Comparison of ENCODE assay signal across 9 cellular contexts in the genomic region with DNA sequence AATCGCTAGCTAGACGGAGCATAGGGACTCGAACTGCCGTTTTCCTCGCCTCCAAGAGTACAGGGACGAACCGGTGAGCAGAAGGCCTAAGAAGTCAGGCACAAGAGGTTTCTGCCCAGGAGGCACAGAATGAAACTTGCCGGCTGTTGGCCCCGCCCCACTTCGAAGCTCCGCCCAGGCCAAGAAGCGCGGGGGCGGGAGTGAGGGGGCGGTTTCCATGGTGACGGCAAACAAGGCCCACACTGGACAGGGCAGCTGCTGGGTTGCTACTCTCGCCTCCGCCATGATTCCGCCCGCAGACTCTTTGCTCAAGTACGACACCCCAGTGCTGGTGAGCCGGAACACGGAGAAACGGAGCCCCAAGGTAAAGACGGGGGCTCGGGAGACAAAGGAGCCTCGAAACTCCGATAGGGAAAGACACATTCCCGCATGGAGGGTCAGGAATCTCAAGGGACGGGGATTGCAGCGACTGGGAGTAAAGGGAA. TPM values are rescaled to one million over a fixed set of nuclear protein-coding genes. Genes with fewer than 3 reads are reported as not detected.
A peak's percentile ranks its signal among the peaks of the same experiment; 100 is the strongest.
DNase-seq lines count a peak whose midpoint lies in the region; ATAC-seq, FAIRE-seq and TF ChIP-seq lines count a peak whose summit lies in the region.
"Had no signal": no experiment of that assay in that cellular context is flagged by ENCODE, and none has a peak within 500 bp of the region (broad histone marks: within the 10 kb centered on the region; RNA-seq: fewer than 3 reads in every experiment).

A gene (plus strand): TSS at position 229 of the 485 bp plus-strand sequence. CDS start 55 bp downstream, at position 284.

- POLR2A ChIA-PET in endothelial cell of umbilical vein (lab: Charles Lee): no interaction called here

- H3K9me3 ChIP-seq in CD4-positive, CD25-positive, alpha-beta regulatory T cell (ENCODE audit: control insufficient read depth in 2 of 2, low read length in 2 of 2): no peaks in the 10 kb centered on the region
- peaks cover 4% of the 10 kb centered on the region; the same call in 1 of the 2 replicates for H3K9me3 ChIP-seq in HUES6 (ENCODE audit: control insufficient read depth, insufficient read depth, low read depth, low read length)
- no peaks in the 10 kb centered on the region for H3K9me3 ChIP-seq in endothelial cell of umbilical vein (replicated peaks; ENCODE audit: control insufficient read depth, insufficient read depth, low read length)
- H3K9me3 ChIP-seq in right lobe of liver: no peaks in the 10 kb centered on the region
- H3K9me3 ChIP-seq in subcutaneous abdominal adipose tissue (ENCODE audit: control insufficient read depth in 5 of 5, low read length in 5 of 5): peaks cover 0 to 2% (median 0%) of the 10 kb centered on the region in 5 donors

- dilution Hi-C loops in endothelial cell of umbilical vein (cut with MboI; ENCODE audit: extremely low pct_ligation_motif_present, low sequenced_read_pairs): no loop called here

- CTCF ChIA-PET in endothelial cell of umbilical vein (lab: Charles Lee): interaction anchor here (0.6 to 1.9 kb wide), 10 partner anchors 19 to 455 kb away, joined by 3 to 10 read pairs (median 4); a partner anchor contains a TSS

- peaks cover 5% of the 10 kb centered on the region for H3K36me3 ChIP-seq in CD4-positive, CD25-positive, alpha-beta regulatory T cell (ENCODE audit: control insufficient read depth, insufficient read depth, low read length)
- H3K36me3 ChIP-seq in HUES6 (ENCODE audit: control insufficient read depth, insufficient read depth, low read length) (peaks cover 18% of the 10 kb centered on the region), endothelial cell of umbilical vein (ENCODE audit: control insufficient read depth in 2 of 2, extremely low read depth in 1 of 2, insufficient read depth in 2 of 2, low read length in 2 of 2) (no peaks in the 10 kb centered on the region), right lobe of liver (peaks cover 0 to 7% (median 0%) of the 10 kb centered on the region in 4 donors), subcutaneous abdominal adipose tissue (ENCODE audit: control insufficient read depth in 5 of 5, insufficient read depth in 5 of 5, low read length in 5 of 5) (peaks cover 0 to 12% (median 5%) of the 10 kb centered on the region in 5 donors)

- peak; percentile 96 for FAIRE-seq in endothelial cell of umbilical vein (lab: Jason Lieb, UNC)

- TF ChIP-seq CTCF in endothelial cell of umbilical vein (IDR thresholded peaks at IDR 0.05; ENCODE audit: extremely low read depth in 1 of 2, insufficient read depth in 1 of 2, low read depth in 1 of 2, low read length in 2 of 2): no peak
- no peak for TF ChIP-seq CTCF in right lobe of liver (IDR thresholded peaks at IDR 0.05)

- no peaks in the 10 kb centered on the region for H3K9me1 ChIP-seq in endothelial cell of umbilical vein (replicated peaks; ENCODE audit: control insufficient read depth, extremely low read depth, insufficient read depth, low read length)

- WGBS in right lobe of liver (ENCODE audit: insufficient coverage, low coverage, low lambda C conversion rate, missing lambda C conversion rate): 14% methylated on average over 25 of the region's 31 CpGs

- H3K4me2 ChIP-seq in endothelial cell of umbilical vein (ENCODE audit: insufficient read depth, low read length): peak within 1 kb of the TSS; percentile 71

- peaks cover 17% of the 10 kb centered on the region for H3K4me1 ChIP-seq in CD4-positive, CD25-positive, alpha-beta regulatory T cell (ENCODE audit: control insufficient read depth, insufficient read depth, low read length, poor library complexity, severe bottlenecking)
- H3K4me1 ChIP-seq in HUES6 (ENCODE audit: control insufficient read depth, insufficient read depth, low read length) (peaks cover 15% of the 10 kb centered on the region), endothelial cell of umbilical vein (ENCODE audit: control insufficient read depth, extremely low read depth, insufficient read depth, low read length) (peaks cover 14% of the 10 kb centered on the region), right lobe of liver (peaks cover 0 to 15% (median 5%) of the 10 kb centered on the region in 4 donors), subcutaneous abdominal adipose tissue (ENCODE audit: control insufficient read depth in 5 of 5, insufficient read depth in 5 of 5, low read length in 5 of 5) (peaks cover 0 to 34% (median 29%) of the 10 kb centered on the region in 5 donors)

- no peak for ATAC-seq in CD4-positive, CD25-positive, alpha-beta regulatory T cell (ENCODE audit: low read depth in 2 of 2)
- ATAC-seq in right lobe of liver: peak; percentile 92 to 95 (median 94)
- ATAC-seq in GM21367 (IDR thresholded peaks at IDR 0.05; ENCODE audit: unreplicated experiment): no peak

- peak within 1 kb of the TSS in 1 of 3 donors; percentile 94 for H3K27ac Mint-ChIP-seq in CD4-positive, CD25-positive, alpha-beta regulatory T cell
- H3K27ac Mint-ChIP-seq: memory B cell had no signal

- peaks cover 22% of the 10 kb centered on the region for H3K79me2 ChIP-seq in endothelial cell of umbilical vein (ENCODE audit: control insufficient read depth, insufficient read depth, low read length)

- H3K9ac ChIP-seq in HUES6 (ENCODE audit: low read length) (no peak within 1 kb of the TSS), endothelial cell of umbilical vein (replicated peaks; ENCODE audit: extremely low read depth, insufficient read depth, low read length) (peak within 1 kb of the TSS; percentile 44), subcutaneous abdominal adipose tissue (ENCODE audit: low read length in 5 of 5) (peak within 1 kb of the TSS in 4 of 5 donors; percentile 9 to 66 (median 44))

- H4K20me1 ChIP-seq in endothelial cell of umbilical vein (replicated peaks; ENCODE audit: control insufficient read depth, extremely low read depth, insufficient read depth, low read length): no peaks in the 10 kb centered on the region

- H3K4me3 Mint-ChIP-seq in CD4-positive, CD25-positive, alpha-beta regulatory T cell: peak within 1 kb of the TSS in 2 of 4 donors; percentile 80 to 98
- H3K4me3 Mint-ChIP-seq: memory B cell had no signal

- H3K27ac ChIP-seq in CD4-positive, CD25-positive, alpha-beta regulatory T cell (ENCODE audit: insufficient read depth, low read length, poor library complexity, severe bottlenecking): no peak within 1 kb of the TSS
- H3K27ac ChIP-seq in HUES6 (ENCODE audit: low read depth, low read length): no peak within 1 kb of the TSS
- H3K27ac ChIP-seq in endothelial cell of umbilical vein (ENCODE audit: insufficient read depth, low read depth, low read length): no peak within 1 kb of the TSS
- no peak within 1 kb of the TSS for H3K27ac ChIP-seq in right lobe of liver
- no peak within 1 kb of the TSS for H3K27ac ChIP-seq in subcutaneous abdominal adipose tissue (ENCODE audit: low read depth, low read length)

- no TSS peak for BruUV-seq in endothelial cell of umbilical vein (replicated peaks; lab: Mats Ljungman, UMichigan)

- TF ChIP-seq POLR2A in endothelial cell of umbilical vein (IDR thresholded peaks at IDR 0.05; ENCODE audit: low read depth, low read length) (no peak), right lobe of liver (IDR thresholded peaks at IDR 0.05) (no peak)

- H2AFZ ChIP-seq in endothelial cell of umbilical vein (ENCODE audit: low read depth, low read length): peak within 1 kb of the TSS; percentile 96

- peaks cover 20 to 29% (median 24%) of the 10 kb centered on the region in 4 donors for H3K4me1 Mint-ChIP-seq in CD4-positive, CD25-positive, alpha-beta regulatory T cell

- intact Hi-C loops in endothelial cell of umbilical vein (cut with micrococcal nuclease): loop anchor here (2.0 kb wide), 2 partner anchors 134 to 252 kb away; a partner anchor contains a TSS
- intact Hi-C loops in right lobe of liver (cut with DNase I): no loop called here

- H3K27me3 Mint-ChIP-seq in CD4-positive, CD25-positive, alpha-beta regulatory T cell: peaks cover 5% of the 10 kb centered on the region

- no peaks in the 10 kb centered on the region for H3K9me3 Mint-ChIP-seq in CD4-positive, CD25-positive, alpha-beta regulatory T cell
- H3K9me3 Mint-ChIP-seq: memory B cell had no signal

- peak in 2 of 3 donors; percentile 8 to 47 for DNase-seq in CD4-positive, CD25-positive, alpha-beta regulatory T cell
- peak; percentile 43 for DNase-seq in SK-MEL-5 (ENCODE audit: low read depth, low spot score)
- peak; percentile 93 for DNase-seq in endothelial cell of umbilical vein (ENCODE audit: low read depth, low spot score)
- DNase-seq in right lobe of liver: peak; percentile 87 to 92 (median 91)
- DNase-seq in GM19238 (ENCODE audit: insufficient read length, low spot score): no peak

- no peak within 1 kb of the TSS for H3K4me3 ChIP-seq in CD4-positive, CD25-positive, alpha-beta regulatory T cell (ENCODE audit: low read depth, low read length)
- peak within 1 kb of the TSS; percentile 45 for H3K4me3 ChIP-seq in HUES6 (ENCODE audit: low read depth, low read length)
- peak within 1 kb of the TSS in 2 of 3 experiments; percentile 26 to 27 for H3K4me3 ChIP-seq in endothelial cell of umbilical vein (replicated peaks in 1 of 3; ENCODE audit: insufficient read depth in 1 of 3, low read depth in 1 of 3, low read length in 3 of 3)
- H3K4me3 ChIP-seq in right lobe of liver: peak within 1 kb of the TSS; percentile 37 to 57 (median 48)
- H3K4me3 ChIP-seq in subcutaneous abdominal adipose tissue (ENCODE audit: low read depth in 1 of 5, low read length in 5 of 5): peak within 1 kb of the TSS; percentile 53 to 81 (median 62)

- in situ Hi-C loops in SK-MEL-5 (cut with HindIII; ENCODE audit: low pct_unique_long_range_greater_than_20kb, low sequenced_read_pairs): no loop called here

- H3K36me3 Mint-ChIP-seq in CD4-positive, CD25-positive, alpha-beta regulatory T cell: peaks cover 12% of the 10 kb centered on the region

- no peaks in the 10 kb centered on the region for H3K27me3 ChIP-seq in CD4-positive, CD25-positive, alpha-beta regulatory T cell (ENCODE audit: control insufficient read depth, insufficient read depth, low read length)
- H3K27me3 ChIP-seq in HUES6 (ENCODE audit: control insufficient read depth, insufficient read depth, low read length) (no peaks in the 10 kb centered on the region), endothelial cell of umbilical vein (ENCODE audit: control insufficient read depth in 2 of 2, insufficient read depth in 2 of 2, low read length in 2 of 2) (no peaks in the 10 kb centered on the region), right lobe of liver (no peaks in the 10 kb centered on the region), subcutaneous abdominal adipose tissue (ENCODE audit: control insufficient read depth in 5 of 5, insufficient read depth in 4 of 5, low read length in 5 of 5) (no peaks in the 10 kb centered on the region)

RNA-seq across cellular contexts. Expression of the gene that starts here (rescaled TPM):
- 0.25 TPM for total RNA-seq in CD4-positive, CD25-positive, alpha-beta regulatory T cell
- under 1 TPM in 2 of 4 donors, not detected in 2; 0.22 to 0.32 TPM for polyA plus RNA-seq in CD4-positive, CD25-positive, alpha-beta regulatory T cell
- not detected in 2 replicates for total RNA-seq in SK-MEL-5 (2014; rRNA removed; shearing (Covaris generic))
- polyA plus RNA-seq in SK-MEL-5 (2015; cell fraction: cytosol; rRNA removed): not detected in 2 replicates
- not detected in 2 replicates for polyA plus RNA-seq in SK-MEL-5 (2015; cell fraction: nucleus; rRNA removed)
- 6.2 and 8.1 TPM in 2 replicates for total RNA-seq in endothelial cell of umbilical vein
- 5.2 and 5.7 TPM in 2 replicates for polyA plus RNA-seq in endothelial cell of umbilical vein
- polyA plus RNA-seq in endothelial cell of umbilical vein (2011; cell fraction: cytosol; rRNA removed): 3.2 and 4.4 TPM in 2 replicates
- polyA plus RNA-seq in endothelial cell of umbilical vein (2011; cell fraction: nucleus; rRNA removed): 14.4 and 19.5 TPM in 2 replicates
- polyA plus RNA-seq in endothelial cell of umbilical vein (2012): 3.0 and 5.0 TPM in 2 replicates
- polyA minus RNA-seq in endothelial cell of umbilical vein: 7.3 and 8.2 TPM in 2 replicates
- polyA minus RNA-seq in endothelial cell of umbilical vein (2011; cell fraction: cytosol; rRNA and poly(A)+ RNA removed): not detected
- polyA minus RNA-seq in endothelial cell of umbilical vein (2011; cell fraction: nucleus; rRNA and poly(A)+ RNA removed): 5.8 and 12.9 TPM in 2 replicates
- 10 to 100 TPM in 1 of 6 experiments, 1 to 10 TPM in 5; 4.1 to 13.6 (median 7.3) TPM for total RNA-seq in right lobe of liver

Comparison
In these comparisons a context has a peak if more than half of its experiments do, and no peak if none do; other contexts are left out.
1. Peak in DNase-seq in CD4-positive, CD25-positive, alpha-beta regulatory T cell; RNA of the gene not detected or under 1 TPM.
2. Peak in DNase-seq in SK-MEL-5; RNA of the gene not detected or under 1 TPM.
3. ATAC-seq: peak in right lobe of liver (4 of 4); none in CD4-positive, CD25-positive, alpha-beta regulatory T cell (0 of 2) and GM21367 (single experiment).